In the genomic region with DNA sequence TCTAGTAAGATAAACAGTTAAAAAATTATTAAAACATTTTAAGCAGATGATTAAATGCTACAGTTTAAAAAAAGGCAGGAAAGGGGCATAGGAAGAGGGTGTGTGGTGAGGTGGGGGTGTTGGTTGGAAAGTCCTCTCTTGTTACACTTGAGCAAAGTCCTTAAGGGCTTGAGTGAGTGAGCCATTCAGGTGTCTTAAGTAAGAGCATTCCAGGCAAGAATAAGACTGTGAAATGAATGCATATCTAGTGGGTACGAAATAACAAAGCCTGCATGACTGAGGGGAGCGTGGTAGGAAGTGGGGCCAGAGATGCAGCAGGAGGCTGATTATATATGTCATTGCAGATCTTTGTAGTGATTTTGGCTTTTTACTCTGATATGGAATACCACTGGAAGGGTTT, we compare ENCODE assay signal across 17 cellular contexts.
"Had no signal": no experiment of that assay in that cellular context is flagged by ENCODE, and none has a peak within 500 bp of the region (broad histone marks: within the 10 kb centered on the region; RNA-seq: fewer than 3 reads in every experiment).

No MANE protein-coding gene starts in this region.

- H3K9me3 Mint-ChIP-seq: immature natural killer cell; memory B cell; neural crest cell; stimulated activated memory B cell treated with anti-CD40 and anti-IgM and Interleukin-4, amounts not matched to agents 10 μg/mL and 1 μg/mL and 100 μg/mL, for 72 hours; WTC11 had no signal

- H3K27me3 Mint-ChIP-seq: activated CD4-positive, alpha-beta T cell treated with anti-CD3 and anti-CD28 coated beads for 36 hours; memory B cell; stimulated activated memory B cell treated with anti-CD40 and anti-IgM and Interleukin-4, amounts not matched to agents 10 μg/mL and 1 μg/mL and 100 μg/mL, for 72 hours had no signal

- H3K27ac Mint-ChIP-seq: activated CD4-positive, alpha-beta T cell treated with anti-CD3 and anti-CD28 coated beads for 36 hours; immature natural killer cell; memory B cell; stimulated activated memory B cell treated with anti-CD40 and anti-IgM and Interleukin-4, amounts not matched to agents 10 μg/mL and 1 μg/mL and 100 μg/mL, for 72 hours; WTC11 had no signal

- H3K27ac ChIP-seq: esophagus squamous epithelium, ovary, thoracic aorta had no signal

- H3K27me3 ChIP-seq: esophagus squamous epithelium, ovary had no signal

- H3K9me3 ChIP-seq: esophagus squamous epithelium, ovary, thoracic aorta had no signal

- H3K36me3 ChIP-seq: ovary had no signal

- H3K4me3 ChIP-seq: esophagus squamous epithelium, ovary, thoracic aorta had no signal

- ATAC-seq: activated CD4-positive, alpha-beta T cell treated with anti-CD3 and anti-CD28 coated beads for 36 hours; sciatic nerve; stimulated activated memory B cell treated with anti-CD40 and anti-IgM and Interleukin-4, amounts not matched to agents 10 μg/mL and 1 μg/mL and 100 μg/mL, for 72 hours; WTC11 had no signal

- DNase-seq: activated CD4-positive, alpha-beta T cell treated with anti-CD3 and anti-CD28 coated beads for 36 hours; activated CD4-positive, alpha-beta T cell treated with anti-CD3 and anti-CD28 coated beads, Interleukin-2, amount 50 U/mL, for 48 hours; activated effector memory CD4-positive, alpha-beta T cell treated with Interleukin-2 at 50 U/mL for 16 hours; activated naive CD4-positive, alpha-beta T cell treated with anti-CD3 and anti-CD28 coated beads, Interleukin-2, amount 50 U/mL, for 16 hours; effector CD4-positive, alpha-beta T cell; esophagus squamous epithelium; immature natural killer cell; kidney glomerular epithelial cell; ovary; stimulated activated CD4-positive, alpha-beta T cell treated with anti-CD3 and anti-CD28 coated beads, Interleukin-4, amount 100 ng/mL, for 24 hours; SW 1271 had no signal

- H3K4me3 Mint-ChIP-seq: activated CD4-positive, alpha-beta T cell treated with anti-CD3 and anti-CD28 coated beads for 36 hours; immature natural killer cell; memory B cell; neural crest cell; stimulated activated memory B cell treated with anti-CD40 and anti-IgM and Interleukin-4, amounts not matched to agents 10 μg/mL and 1 μg/mL and 100 μg/mL, for 72 hours; WTC11 had no signal
